Comparison of ENCODE assay signal across 22 cellular contexts in genomic region chr2:78778756-78779510, GRCh38.
"Had no signal": no experiment of that assay in that cellular context is flagged by ENCODE, and none has a peak within 500 bp of the region (broad histone marks: within the 10 kb centered on the region; RNA-seq: fewer than 3 reads in every experiment).

No MANE protein-coding gene starts in this region.

- H3K4me3 ChIP-seq: breast epithelium, heart right ventricle, lower lobe of right lung, ovary, thyroid gland, upper lobe of left lung had no signal

- H3K27me3 ChIP-seq: breast epithelium, esophagus squamous epithelium, heart right ventricle, neutrophil, ovary, thyroid gland, upper lobe of left lung had no signal

- DNase-seq: activated CD4-positive, alpha-beta T cell treated with anti-CD3 and anti-CD28 coated beads for 48 hours; activated CD4-positive, alpha-beta T cell treated with anti-CD3 and anti-CD28 coated beads, Interleukin-2, amount 50 U/mL, for 48 hours; activated CD8-positive, alpha-beta memory T cell treated with anti-CD3 and anti-CD28 coated beads for 24 hours; activated T-cell treated with anti-CD3 and anti-CD28 coated beads, Interleukin-2, amount 50 U/mL, for 1 hour; dermis blood vessel endothelial cell; effector CD4-positive, alpha-beta T cell; esophagus squamous epithelium; foreskin melanocyte; heart right ventricle; kidney glomerular epithelial cell; lower lobe of right lung; naive B cell; nephron progenitor cell; ovary; substantia nigra; thyroid gland had no signal

- H3K27ac ChIP-seq: breast epithelium, epithelial cell of prostate, esophagus squamous epithelium, heart right ventricle, lower lobe of right lung, neutrophil, ovary, thyroid gland, upper lobe of left lung had no signal

- H3K36me3 ChIP-seq: breast epithelium, esophagus squamous epithelium, heart right ventricle, lower lobe of right lung, neutrophil, ovary, thyroid gland, upper lobe of left lung had no signal

- H3K9me3 ChIP-seq: breast epithelium, lower lobe of right lung, neutrophil, ovary, thyroid gland had no signal

- H3K4me1 ChIP-seq: breast epithelium, esophagus squamous epithelium, heart right ventricle, lower lobe of right lung, thyroid gland, upper lobe of left lung had no signal

- ATAC-seq: activated CD4-positive, CD25-positive, alpha-beta regulatory T cell treated with anti-CD3 and anti-CD28 coated beads, Interleukin-2, amount 50 U/mL, for 24 hours; heart right ventricle; left lobe of liver; lower lobe of right lung had no signal
